Comparison of ENCODE assay signal across 30 cellular contexts in genomic region chr1:9751971-9752370, GRCh38.
"Had no signal": no experiment of that assay in that cellular context is flagged by ENCODE, and none has a peak within 500 bp of the region (broad histone marks: within the 10 kb centered on the region; RNA-seq: fewer than 3 reads in every experiment).

No MANE protein-coding gene starts in this region.

- H3K27ac ChIP-seq: Peyer's patch, SJSA1 had no signal

- H3K27me3 ChIP-seq: Peyer's patch, SJSA1 had no signal

- DNase-seq: activated CD4-positive, alpha-beta T cell treated with anti-CD3 and anti-CD28 coated beads, Interleukin-2, amount 10 ng/mL, durations not matched to agents 24 days and 14 days; activated CD4-positive, alpha-beta T cell treated with anti-CD3 and anti-CD28 coated beads, Interleukin-2, amount 50 U/mL, for 4 hours; activated CD8-positive, alpha-beta T cell treated with anti-CD3 and anti-CD28 coated beads for 36 hours; activated effector memory CD4-positive, alpha-beta T cell treated with Interleukin-2 at 50 U/mL for 16 hours; activated naive CD4-positive, alpha-beta T cell treated with anti-CD3 and anti-CD28 coated beads, Interleukin-2, amount 10 ng/mL, durations not matched to agents 7 days and 5 days; activated naive CD8-positive, alpha-beta T cell treated with anti-CD3 and anti-CD28 coated beads, Interleukin-2, amount 50 U/mL, for 24 hours; activated T-cell treated with anti-CD3 and anti-CD28 coated beads, Interleukin-2, amount 50 U/mL, for 1 hour; anterior cingulate cortex; NCI-H1105; NCI-H1417 treated with DMSO at 0.1 percent for 48 hours; NCI-H187 treated with DMSO at 0.1 percent for 48 hours; NCI-H2081; NCI-H2171 treated with DMSO at 0.1 percent for 48 hours; NCI-H2227 treated with DMSO at 0.1 percent for 48 hours; NCI-H446 treated with DMSO at 0.1 percent for 48 hours; NCI-H524; NCI-H69; NCI-H82; NK-92 treated with Interleukin-12 subunit alpha and Interleukin-12 subunit beta, amount 100 ng/mL, for 24 hours; PC-3; Peyer's patch; RPMI8226; SHP77 treated with DMSO at 0.1 percent for 48 hours; SK-N-SH had no signal

- H3K27ac Mint-ChIP-seq: activated CD4-positive, alpha-beta T cell treated with anti-CD3 and anti-CD28 coated beads, Interleukin-2, amount 10 ng/mL, durations not matched to agents 24 days and 14 days; activated CD8-positive, alpha-beta T cell treated with anti-CD3 and anti-CD28 coated beads for 36 hours; activated naive CD4-positive, alpha-beta T cell treated with anti-CD3 and anti-CD28 coated beads, Interleukin-2, amount 10 ng/mL, durations not matched to agents 7 days and 5 days; activated naive CD8-positive, alpha-beta T cell; activated naive CD8-positive, alpha-beta T cell treated with anti-CD3 and anti-CD28 coated beads, Interleukin-2, amount 50 U/mL, for 24 hours; T-helper 1 cell treated with Interleukin-12 subunit alpha and Interleukin-12 subunit beta and Interleukin-4 antibody, amounts not matched to agents 30 μg/mL and 1 μg/mL, for 36 hours; T-helper 2 cell treated with Interferon-gamma antibody and Interleukin-4, amounts not matched to agents 5 μg/mL and 100 μg/mL, for 36 hours had no signal

- H3K4me2 ChIP-seq: SK-N-SH had no signal

- H3K27me3 Mint-ChIP-seq: activated CD4-positive, alpha-beta T cell treated with anti-CD3 and anti-CD28 coated beads, Interleukin-2, amount 10 ng/mL, durations not matched to agents 24 days and 14 days; activated CD8-positive, alpha-beta T cell treated with anti-CD3 and anti-CD28 coated beads for 36 hours; activated naive CD4-positive, alpha-beta T cell treated with anti-CD3 and anti-CD28 coated beads, Interleukin-2, amount 10 ng/mL, durations not matched to agents 7 days and 5 days; activated naive CD8-positive, alpha-beta T cell; activated naive CD8-positive, alpha-beta T cell treated with anti-CD3 and anti-CD28 coated beads, Interleukin-2, amount 50 U/mL, for 24 hours; brain had no signal

- ATAC-seq: activated CD8-positive, alpha-beta T cell treated with anti-CD3 and anti-CD28 coated beads for 36 hours; activated naive CD8-positive, alpha-beta T cell treated with anti-CD3 and anti-CD28 coated beads, Interleukin-2, amount 50 U/mL, for 24 hours; PC-3 had no signal

- H3K9me2 ChIP-seq: SK-N-SH had no signal

- H3K9ac ChIP-seq: SK-N-SH had no signal

- H3K4me3 Mint-ChIP-seq: activated CD4-positive, alpha-beta T cell treated with anti-CD3 and anti-CD28 coated beads, Interleukin-2, amount 10 ng/mL, durations not matched to agents 24 days and 14 days; activated CD8-positive, alpha-beta T cell treated with anti-CD3 and anti-CD28 coated beads for 36 hours; activated naive CD4-positive, alpha-beta T cell treated with anti-CD3 and anti-CD28 coated beads, Interleukin-2, amount 10 ng/mL, durations not matched to agents 7 days and 5 days; activated naive CD8-positive, alpha-beta T cell; activated naive CD8-positive, alpha-beta T cell treated with anti-CD3 and anti-CD28 coated beads, Interleukin-2, amount 50 U/mL, for 24 hours; activated T-helper 1 cell treated with anti-CD3 and anti-CD28 coated beads, Interleukin-12 subunit alpha, Interleukin-12 subunit beta, Interleukin-2, Interleukin-4 antibody, amounts not matched to agents 30 ng/mL and 10 ng/mL and 1 ng/mL, durations not matched to agents 14 hours and 24 hours and 36 hours; T-helper 1 cell treated with Interleukin-12 subunit alpha and Interleukin-12 subunit beta and Interleukin-4 antibody, amounts not matched to agents 30 μg/mL and 1 μg/mL, for 36 hours; T-helper 2 cell treated with Interferon-gamma antibody and Interleukin-4, amounts not matched to agents 5 μg/mL and 100 μg/mL, for 36 hours had no signal

- H3K9me3 Mint-ChIP-seq: activated CD4-positive, alpha-beta T cell treated with anti-CD3 and anti-CD28 coated beads, Interleukin-2, amount 10 ng/mL, durations not matched to agents 24 days and 14 days; activated CD8-positive, alpha-beta T cell treated with anti-CD3 and anti-CD28 coated beads for 36 hours; activated naive CD4-positive, alpha-beta T cell treated with anti-CD3 and anti-CD28 coated beads, Interleukin-2, amount 10 ng/mL, durations not matched to agents 7 days and 5 days; activated naive CD8-positive, alpha-beta T cell treated with anti-CD3 and anti-CD28 coated beads, Interleukin-2, amount 50 U/mL, for 24 hours; activated T-helper 1 cell treated with anti-CD3 and anti-CD28 coated beads, Interleukin-12 subunit alpha, Interleukin-12 subunit beta, Interleukin-2, Interleukin-4 antibody, amounts not matched to agents 30 ng/mL and 10 ng/mL and 1 ng/mL, durations not matched to agents 14 hours and 24 hours and 36 hours; brain; T-helper 1 cell treated with Interleukin-12 subunit alpha and Interleukin-12 subunit beta and Interleukin-4 antibody, amounts not matched to agents 30 μg/mL and 1 μg/mL, for 36 hours; T-helper 2 cell treated with Interferon-gamma antibody and Interleukin-4, amounts not matched to agents 5 μg/mL and 100 μg/mL, for 36 hours had no signal

- H3K9me3 ChIP-seq: Peyer's patch, SJSA1, SK-N-SH had no signal

- H3K4me1 Mint-ChIP-seq: activated CD4-positive, alpha-beta T cell treated with anti-CD3 and anti-CD28 coated beads, Interleukin-2, amount 10 ng/mL, durations not matched to agents 24 days and 14 days; activated naive CD4-positive, alpha-beta T cell treated with anti-CD3 and anti-CD28 coated beads, Interleukin-2, amount 10 ng/mL, durations not matched to agents 7 days and 5 days; activated naive CD8-positive, alpha-beta T cell treated with anti-CD3 and anti-CD28 coated beads, Interleukin-2, amount 50 U/mL, for 24 hours had no signal

- H3K4me3 ChIP-seq: Peyer's patch, SJSA1 had no signal

- H3K4me1 ChIP-seq: Peyer's patch had no signal
